29 cellular contexts compared by ENCODE assay signal in the genomic region with DNA sequence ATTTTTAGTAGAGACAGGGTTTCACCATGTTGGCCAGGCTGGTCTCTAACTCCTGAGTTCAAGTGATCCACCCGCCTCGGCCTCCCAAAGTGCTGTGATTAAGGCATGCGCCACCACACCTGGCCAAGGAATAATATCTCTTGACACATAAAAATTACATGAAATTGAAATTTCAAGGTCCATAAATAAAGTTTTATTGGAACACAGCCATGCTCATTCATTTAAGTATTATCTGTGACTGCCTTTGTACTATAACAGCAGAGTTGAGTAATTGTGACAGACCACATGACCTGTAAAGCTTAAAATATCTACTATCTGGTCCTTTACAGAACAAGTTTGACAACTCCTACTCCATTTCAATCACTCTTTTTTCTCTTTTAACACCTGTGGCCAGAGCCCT. TPM values are rescaled to one million over a fixed set of nuclear protein-coding genes. Genes with fewer than 3 reads are reported as not detected.
"Had no signal": no experiment of that assay in that cellular context is flagged by ENCODE, and none has a peak within 500 bp of the region (broad histone marks: within the 10 kb centered on the region; RNA-seq: fewer than 3 reads in every experiment).

No MANE protein-coding gene starts in this region.

- H3K9me3 ChIP-seq: esophagus squamous epithelium, gastrocnemius medialis, heart right ventricle, left lung, lower lobe of right lung, mucosa of descending colon had no signal

- DNase-seq: dermis blood vessel endothelial cell; dorsolateral prefrontal cortex; effector CD8-positive, alpha-beta T cell; effector memory CD8-positive, alpha-beta T cell; endodermal cell; esophagus squamous epithelium; foreskin fibroblast; foreskin melanocyte; gastrocnemius medialis; glutamatergic neuron; head of caudate nucleus; heart right ventricle; hippocampal formation; left cardiac atrium; left lung; left ventricle myocardium superior; lower lobe of right lung; mesenchymal stem cell; mucosa of descending colon; naive B cell had no signal

- H3K27ac ChIP-seq: coronary artery, dorsolateral prefrontal cortex, esophagus squamous epithelium, gastrocnemius medialis, heart right ventricle, left lung, lower lobe of right lung had no signal

- H3K27me3 ChIP-seq: esophagus squamous epithelium, gastrocnemius medialis had no signal

- H3K36me3 ChIP-seq: esophagus squamous epithelium, gastrocnemius medialis, heart right ventricle, left lung, lower lobe of right lung had no signal

- ATAC-seq: effector memory CD8-positive, alpha-beta T cell; gastrocnemius medialis; heart right ventricle; left cardiac atrium; left lung; left ventricle myocardium superior; lower lobe of right lung; mucosa of descending colon had no signal

- H3K4me1 ChIP-seq: esophagus squamous epithelium, gastrocnemius medialis, heart right ventricle, left lung, lower lobe of right lung had no signal

- H3K4me3 ChIP-seq: coronary artery, dorsolateral prefrontal cortex, esophagus squamous epithelium, gastrocnemius medialis, heart right ventricle, left lung, lower lobe of right lung, mucosa of descending colon had no signal

- FAIRE-seq: colon, endometrium, islet of Langerhans, keratinocyte had no signal

RNA-seq across cellular contexts. Expression of a gene that starts 17.8 kb away (rescaled TPM):
- total RNA-seq: dermis blood vessel endothelial cell, endodermal cell, epithelial cell of proximal tubule, glomerular endothelial cell, left ventricle myocardium superior, lung microvascular endothelial cell, myocyte had no signal
- polyA plus RNA-seq: heart right ventricle had no signal
